Comparison of ENCODE assay signal across 15 cellular contexts in the genomic region with DNA sequence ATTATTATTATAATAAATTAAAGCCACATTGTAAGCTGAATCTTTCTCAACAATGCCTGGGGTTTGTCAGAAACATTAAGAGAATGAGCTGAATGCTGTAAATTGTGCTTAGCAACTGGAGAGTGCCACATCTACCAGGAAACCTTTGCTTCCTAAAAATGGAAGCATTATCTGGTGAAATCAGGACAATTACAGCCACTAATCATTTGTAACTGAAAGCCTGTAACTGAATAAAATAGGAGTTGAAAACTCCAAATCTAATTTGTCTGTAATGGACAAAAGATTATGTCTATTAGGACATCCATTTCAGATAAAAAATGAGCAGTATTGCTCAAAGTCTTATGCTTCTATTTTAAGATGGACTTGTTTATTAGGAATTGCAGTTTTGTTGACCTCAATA. TPM values are rescaled to one million over a fixed set of nuclear protein-coding genes. Genes with fewer than 3 reads are reported as not detected.
A peak's percentile ranks its signal among the peaks of the same experiment; 100 is the strongest.
DNase-seq lines count a peak whose midpoint lies in the region; ATAC-seq and TF ChIP-seq lines count a peak whose summit lies in the region.
"Had no signal": no experiment of that assay in that cellular context is flagged by ENCODE, and none has a peak within 500 bp of the region (broad histone marks: within the 10 kb centered on the region; RNA-seq: fewer than 3 reads in every experiment).

No MANE protein-coding gene starts in this region.

- DNase-seq in SK-N-DZ (ENCODE audit: low spot score) (peak; percentile 58), NCI-H146 treated with DMSO at 0.1 percent for 48 hours (lab: John Stamatoyannopoulos, UW; ENCODE audit: unreplicated experiment) (no peak), activated T-cell treated with anti-CD3 and anti-CD28 coated beads for 4 hours (no peak), retina (no peak)
- DNase-seq: 8988T; ACHN; Caco-2; Calu3; CD4-positive, alpha-beta T cell; CD8-positive, alpha-beta T cell; DMS79 treated with DMSO at 0.1 percent for 48 hours; GF-D8 had no signal

- peak; percentile 58; the same call in 2 of the 3 replicates for ATAC-seq in SK-N-SH treated with all-trans-retinoic acid at 6 μM for 48 hours
- ATAC-seq: CD8-positive, alpha-beta T cell had no signal

TF ChIP-seq in SK-N-SH treated with all-trans-retinoic acid at 6 μM for 48 hours, 23 proteins besides CTCF, POLR2A, EP300 and RAD21:
- TF ChIP-seq BACH2 (CRISPR knock-in tag; IDR thresholded peaks at IDR 0.05; ENCODE audit: borderline replicate concordance), result 0 out of 2 replicates have a peak, but pooled peaks have one; percentile 10
- TF ChIP-seq ESRRG (CRISPR knock-in tag; IDR thresholded peaks at IDR 0.05), result no peak; the same call in 1 of the 2 replicates
- TF ChIP-seq ARNTL (CRISPR knock-in tag; IDR thresholded peaks at IDR 0.05; ENCODE audit: borderline replicate concordance, low read depth), result no peak
- TF ChIP-seq, protein P1, sequence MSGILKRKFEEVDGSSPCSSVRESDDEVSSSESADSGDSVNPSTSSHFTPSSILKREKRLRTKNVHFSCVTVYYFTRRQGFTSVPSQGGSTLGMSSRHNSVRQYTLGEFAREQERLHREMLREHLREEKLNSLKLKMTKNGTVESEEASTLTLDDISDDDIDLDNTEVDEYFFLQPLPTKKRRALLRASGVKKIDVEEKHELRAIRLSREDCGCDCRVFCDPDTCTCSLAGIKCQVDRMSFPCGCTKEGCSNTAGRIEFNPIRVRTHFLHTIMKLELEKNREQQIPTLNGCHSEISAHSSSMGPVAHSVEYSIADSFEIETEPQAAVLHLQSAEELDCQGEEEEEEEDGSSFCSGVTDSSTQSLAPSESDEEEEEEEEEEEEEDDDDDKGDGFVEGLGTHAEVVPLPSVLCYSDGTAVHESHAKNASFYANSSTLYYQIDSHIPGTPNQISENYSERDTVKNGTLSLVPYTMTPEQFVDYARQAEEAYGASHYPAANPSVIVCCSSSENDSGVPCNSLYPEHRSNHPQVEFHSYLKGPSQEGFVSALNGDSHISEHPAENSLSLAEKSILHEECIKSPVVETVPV (CRISPR knock-in tag; IDR thresholded peaks at IDR 0.05), result peak; percentile 79; the same call in 1 of the 2 replicates
- peak; percentile 94 for TF ChIP-seq ISL1 (CRISPR knock-in tag; IDR thresholded peaks at IDR 0.05)
- TF ChIP-seq GLIS3 (CRISPR knock-in tag; IDR thresholded peaks at IDR 0.05), result peak; percentile 39; the same call in 1 of the 2 replicates
- no peak; the same call in 1 of the 2 replicates for TF ChIP-seq POU6F1 (CRISPR knock-in tag; IDR thresholded peaks at IDR 0.05; ENCODE audit: borderline replicate concordance, low read depth)
- peak; percentile 54; the same call in 1 of the 2 replicates for TF ChIP-seq ZFP3 (CRISPR knock-in tag; IDR thresholded peaks at IDR 0.05)
- no peak for TF ChIP-seq CSDC2 (CRISPR knock-in tag; IDR thresholded peaks at IDR 0.05)
- TF ChIP-seq ZNF70 (CRISPR knock-in tag; IDR thresholded peaks at IDR 0.05), result peak; percentile 56; the same call in 1 of the 2 replicates
- 0 out of 2 replicates have a peak, but pooled peaks have one; percentile 68 for TF ChIP-seq ZNF565 (CRISPR knock-in tag; conservative IDR thresholded peaks at IDR 0.05; ENCODE audit: low read depth)
- TF ChIP-seq SNAI2 (CRISPR knock-in tag; IDR thresholded peaks at IDR 0.05), result peak; percentile 91
- TF ChIP-seq, protein P2, sequence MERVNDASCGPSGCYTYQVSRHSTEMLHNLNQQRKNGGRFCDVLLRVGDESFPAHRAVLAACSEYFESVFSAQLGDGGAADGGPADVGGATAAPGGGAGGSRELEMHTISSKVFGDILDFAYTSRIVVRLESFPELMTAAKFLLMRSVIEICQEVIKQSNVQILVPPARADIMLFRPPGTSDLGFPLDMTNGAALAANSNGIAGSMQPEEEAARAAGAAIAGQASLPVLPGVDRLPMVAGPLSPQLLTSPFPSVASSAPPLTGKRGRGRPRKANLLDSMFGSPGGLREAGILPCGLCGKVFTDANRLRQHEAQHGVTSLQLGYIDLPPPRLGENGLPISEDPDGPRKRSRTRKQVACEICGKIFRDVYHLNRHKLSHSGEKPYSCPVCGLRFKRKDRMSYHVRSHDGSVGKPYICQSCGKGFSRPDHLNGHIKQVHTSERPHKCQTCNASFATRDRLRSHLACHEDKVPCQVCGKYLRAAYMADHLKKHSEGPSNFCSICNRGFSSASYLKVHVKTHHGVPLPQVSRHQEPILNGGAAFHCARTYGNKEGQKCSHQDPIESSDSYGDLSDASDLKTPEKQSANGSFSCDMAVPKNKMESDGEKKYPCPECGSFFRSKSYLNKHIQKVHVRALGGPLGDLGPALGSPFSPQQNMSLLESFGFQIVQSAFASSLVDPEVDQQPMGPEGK (CRISPR knock-in tag; IDR thresholded peaks at IDR 0.05; ENCODE audit: borderline replicate concordance), result no peak
- TF ChIP-seq, protein P3, sequence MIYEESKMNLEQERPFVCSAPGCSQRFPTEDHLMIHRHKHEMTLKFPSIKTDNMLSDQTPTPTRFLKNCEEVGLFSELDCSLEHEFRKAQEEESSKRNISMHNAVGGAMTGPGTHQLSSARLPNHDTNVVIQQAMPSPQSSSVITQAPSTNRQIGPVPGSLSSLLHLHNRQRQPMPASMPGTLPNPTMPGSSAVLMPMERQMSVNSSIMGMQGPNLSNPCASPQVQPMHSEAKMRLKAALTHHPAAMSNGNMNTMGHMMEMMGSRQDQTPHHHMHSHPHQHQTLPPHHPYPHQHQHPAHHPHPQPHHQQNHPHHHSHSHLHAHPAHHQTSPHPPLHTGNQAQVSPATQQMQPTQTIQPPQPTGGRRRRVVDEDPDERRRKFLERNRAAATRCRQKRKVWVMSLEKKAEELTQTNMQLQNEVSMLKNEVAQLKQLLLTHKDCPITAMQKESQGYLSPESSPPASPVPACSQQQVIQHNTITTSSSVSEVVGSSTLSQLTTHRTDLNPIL (CRISPR knock-in tag; IDR thresholded peaks at IDR 0.05; ENCODE audit: low read depth), result peak; percentile 87; the same call in 1 of the 2 replicates
- TF ChIP-seq ZFP30 (CRISPR knock-in tag; IDR thresholded peaks at IDR 0.05), result peak; percentile 37; the same call in 1 of the 2 replicates
- peak; percentile 96 for TF ChIP-seq TSHZ2 (CRISPR knock-in tag; IDR thresholded peaks at IDR 0.05)
- peak; percentile 86 for TF ChIP-seq TCF4 (CRISPR knock-in tag; IDR thresholded peaks at IDR 0.05; ENCODE audit: borderline replicate concordance)
TF ChIP-seq in SK-N-SH treated with all-trans-retinoic acid at 6 μM for 48 hours: peak in this region for 12.

RNA-seq across cellular contexts. Expression of gene EIF1B, which starts 32.2 kb away (rescaled TPM):
- 13.3 and 16.9 TPM in 2 replicates for polyA plus RNA-seq in SK-N-DZ (2014; cell fraction: cytosol; rRNA removed)
- polyA plus RNA-seq in SK-N-DZ (2014; cell fraction: nucleus; rRNA removed), result 14.6 and 29.1 TPM in 2 replicates

RNA-seq across cellular contexts. Expression of gene ENTPD3, which starts 45.3 kb away (rescaled TPM):
- not detected in 2 replicates for polyA plus RNA-seq in SK-N-DZ (2014; cell fraction: cytosol; rRNA removed)
- polyA plus RNA-seq in SK-N-DZ (2014; cell fraction: nucleus; rRNA removed), result not detected in 2 replicates
- polyA plus RNA-seq: AG04450, BJ had no signal
